ENCODE assay signal across 34 cellular contexts in the genomic region with DNA sequence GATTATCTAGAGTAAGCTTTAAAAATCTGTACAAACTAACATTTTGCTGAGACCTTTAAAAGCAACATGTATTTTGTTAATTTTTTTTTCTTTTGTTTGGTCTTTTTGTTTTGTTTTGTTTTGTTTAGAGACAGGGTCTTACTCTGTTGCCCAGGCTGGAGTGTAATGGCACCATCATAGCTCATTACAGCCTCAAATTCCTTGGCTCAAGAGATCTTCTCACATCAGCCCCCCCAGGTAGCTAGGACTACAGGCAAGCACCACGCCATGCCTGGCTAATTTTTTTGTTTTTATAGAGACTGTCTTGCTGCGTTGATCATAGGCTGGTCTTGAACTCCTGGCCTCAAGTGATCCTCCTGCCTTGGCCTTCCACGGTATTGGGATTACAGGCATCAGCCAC. TPM values are rescaled to one million over a fixed set of nuclear protein-coding genes. Genes with fewer than 3 reads are reported as not detected.
DNase-seq lines count a peak whose midpoint lies in the region; ATAC-seq and TF ChIP-seq lines count a peak whose summit lies in the region.
"Had no signal": no experiment of that assay in that cellular context is flagged by ENCODE, and none has a peak within 500 bp of the region (broad histone marks: within the 10 kb centered on the region; RNA-seq: fewer than 3 reads in every experiment).

No MANE protein-coding gene starts in this region.

- H3K27ac ChIP-seq in CD4-positive, CD25-positive, alpha-beta regulatory T cell (ENCODE audit: insufficient read depth, low read length, poor library complexity, severe bottlenecking) = no peak overlapping the region
- no peak overlapping the region for H3K27ac ChIP-seq in HEK293 (ENCODE audit: extremely low read depth, low read depth, low read length)
- H3K27ac ChIP-seq: 22Rv1; A549; BLaER1; BLaER1 treated with 17β-estradiol and CSF1 and Interleukin-3, amounts not matched to agents 10 nM and 100 nM; C4-2B had no signal

- H3K36me3 Mint-ChIP-seq in activated naive CD4-positive, alpha-beta T cell treated with anti-CD3 and anti-CD28 coated beads, Interleukin-2, amount 10 ng/mL, durations not matched to agents 7 days and 5 days = peaks cover 55% of the 10 kb centered on the region
- peaks cover 14% of the 10 kb centered on the region for H3K36me3 Mint-ChIP-seq in CD4-positive, CD25-positive, alpha-beta regulatory T cell
- peaks cover 69% of the 10 kb centered on the region for H3K36me3 Mint-ChIP-seq in nephron progenitor cell (ENCODE audit: low read depth)
- H3K36me3 Mint-ChIP-seq: CD8-positive, alpha-beta T cell had no signal

- H3K27me3 ChIP-seq in CD4-positive, CD25-positive, alpha-beta regulatory T cell (ENCODE audit: control insufficient read depth, insufficient read depth, low read length) = no peaks in the 10 kb centered on the region
- H3K27me3 ChIP-seq: BE2C; BLaER1; BLaER1 treated with 17β-estradiol and CSF1 and Interleukin-3, amounts not matched to agents 10 nM and 100 nM had no signal

- CTCF ChIA-PET in activated naive CD4-positive, alpha-beta T cell treated with anti-CD3 and anti-CD28 coated beads, Interleukin-2, amount 10 ng/mL, durations not matched to agents 7 days and 5 days (lab: Charles Lee) = no interaction called here
- CTCF ChIA-PET in HEK293 (lab: Yijun Ruan, JAX) = interaction anchor here (0.6 to 1.2 kb wide), 2 partner anchors 10 to 28 kb away, joined by 3 read pairs; no protein-coding TSS in a partner anchor

- H3K9me3 ChIP-seq in CD4-positive, CD25-positive, alpha-beta regulatory T cell (ENCODE audit: control insufficient read depth in 2 of 2, low read length in 2 of 2) = no peaks in the 10 kb centered on the region
- H3K9me3 ChIP-seq in HEK293 (ENCODE audit: control insufficient read depth, insufficient read depth, low read depth, low read length) = no peaks in the 10 kb centered on the region
- H3K9me3 ChIP-seq: A549, BE2C, BLaER1, Caco-2 had no signal

- ATAC-seq in CD4-positive, CD25-positive, alpha-beta regulatory T cell (ENCODE audit: low read depth in 2 of 2) = no peak
- ATAC-seq in HG03139 (IDR thresholded peaks at IDR 0.05; ENCODE audit: unreplicated experiment) = no peak
- ATAC-seq: A549; CD8-positive, alpha-beta T cell had no signal

- no peak overlapping the region for H3K4me3 ChIP-seq in CD4-positive, CD25-positive, alpha-beta regulatory T cell (ENCODE audit: low read depth, low read length)
- H3K4me3 ChIP-seq in HEK293 (ENCODE audit: low read depth, low read length) = no peak overlapping the region
- H3K4me3 ChIP-seq: A549; BLaER1; BLaER1 treated with 17β-estradiol and CSF1 and Interleukin-3, amounts not matched to agents 10 nM and 100 nM had no signal

- POLR2A ChIA-PET in HEK293 (lab: Yijun Ruan, JAX) = no interaction called here

- DNase-seq in activated naive CD4-positive, alpha-beta T cell treated with anti-CD3 and anti-CD28 coated beads, Interleukin-2, amount 10 ng/mL, durations not matched to agents 7 days and 5 days = no peak
- no peak for DNase-seq in activated naive CD4-positive, alpha-beta T cell (lab: John Stamatoyannopoulos, UW)
- DNase-seq in CD4-positive, CD25-positive, alpha-beta regulatory T cell = no peak
- no peak for DNase-seq in nephron progenitor cell
- no peak for DNase-seq in NCI-H1436 treated with DMSO at 0.1 percent for 48 hours (lab: John Stamatoyannopoulos, UW)
- no peak for DNase-seq in stimulated activated naive CD4-positive, alpha-beta T cell treated with Interleukin-2 at 50 U/mL for 16 hours (lab: John Stamatoyannopoulos, UW)
- DNase-seq: 8988T; ACHN; AML-193; BE2C; C1 segment of cervical spinal cord; Caco-2; Calu3; CD4-positive, alpha-beta memory T cell; CD4-positive, alpha-beta T cell; CD8-positive, alpha-beta memory T cell; CD8-positive, alpha-beta T cell; COR-L47; DMS 273 treated with DMSO at 0.1 percent for 48 hours; DMS153; DMS53; DMS79; DMS79 treated with DMSO at 0.1 percent for 48 hours; DND-41; EL had no signal

- H3K27ac Mint-ChIP-seq in activated naive CD4-positive, alpha-beta T cell treated with anti-CD3 and anti-CD28 coated beads, Interleukin-2, amount 10 ng/mL, durations not matched to agents 7 days and 5 days = peak overlapping the region; percentile 50
- peak overlapping the region in 2 of 3 donors; percentile 34 to 76 for H3K27ac Mint-ChIP-seq in CD4-positive, CD25-positive, alpha-beta regulatory T cell
- peak overlapping the region; percentile 58 for H3K27ac Mint-ChIP-seq in nephron progenitor cell
- H3K27ac Mint-ChIP-seq: B cell; CD4-positive, alpha-beta T cell; CD8-positive, alpha-beta memory T cell; CD8-positive, alpha-beta T cell had no signal

- H3K4me1 ChIP-seq in CD4-positive, CD25-positive, alpha-beta regulatory T cell (ENCODE audit: control insufficient read depth, insufficient read depth, low read length, poor library complexity, severe bottlenecking) = peaks cover 9% of the 10 kb centered on the region
- no peaks in the 10 kb centered on the region for H3K4me1 ChIP-seq in HEK293 (ENCODE audit: control insufficient read depth, insufficient read depth, low read length)
- H3K4me1 ChIP-seq: A549, BE2C, BLaER1, Caco-2 had no signal

- no peaks in the 10 kb centered on the region for H3K27me3 Mint-ChIP-seq in activated naive CD4-positive, alpha-beta T cell treated with anti-CD3 and anti-CD28 coated beads, Interleukin-2, amount 10 ng/mL, durations not matched to agents 7 days and 5 days
- H3K27me3 Mint-ChIP-seq in CD4-positive, CD25-positive, alpha-beta regulatory T cell = no peaks in the 10 kb centered on the region
- no peaks in the 10 kb centered on the region for H3K27me3 Mint-ChIP-seq in nephron progenitor cell (ENCODE audit: low read depth, poor library complexity)
- H3K27me3 Mint-ChIP-seq: B cell; CD4-positive, alpha-beta memory T cell; CD4-positive, alpha-beta T cell; CD8-positive, alpha-beta memory T cell had no signal

- TF ChIP-seq CTCF in HEK293 (tag by site-specific recombination; IDR thresholded peaks at IDR 0.05) = no peak
- TF ChIP-seq CTCF in nephron progenitor cell (IDR thresholded peaks at IDR 0.05) = no peak

- no peaks in the 10 kb centered on the region for H3K9me3 Mint-ChIP-seq in activated naive CD4-positive, alpha-beta T cell treated with anti-CD3 and anti-CD28 coated beads, Interleukin-2, amount 10 ng/mL, durations not matched to agents 7 days and 5 days
- H3K9me3 Mint-ChIP-seq in CD4-positive, CD25-positive, alpha-beta regulatory T cell = peaks cover 0 to 3% (median 1%) of the 10 kb centered on the region in 7 donors
- no peaks in the 10 kb centered on the region for H3K9me3 Mint-ChIP-seq in nephron progenitor cell
- H3K9me3 Mint-ChIP-seq: CD4-positive, alpha-beta T cell; CD8-positive, alpha-beta memory T cell had no signal

- no peaks in the 10 kb centered on the region for H3K36me3 ChIP-seq in CD4-positive, CD25-positive, alpha-beta regulatory T cell (ENCODE audit: control insufficient read depth, insufficient read depth, low read length)
- H3K36me3 ChIP-seq in HEK293 (ENCODE audit: control insufficient read depth in 2 of 2, insufficient read depth in 1 of 2, low read length in 2 of 2) = peaks cover 21 to 78% of the 10 kb centered on the region in 2 experiments

- peaks cover 18% of the 10 kb centered on the region for H3K4me1 Mint-ChIP-seq in activated naive CD4-positive, alpha-beta T cell treated with anti-CD3 and anti-CD28 coated beads, Interleukin-2, amount 10 ng/mL, durations not matched to agents 7 days and 5 days
- peaks cover 9 to 26% (median 25%) of the 10 kb centered on the region in 4 donors for H3K4me1 Mint-ChIP-seq in CD4-positive, CD25-positive, alpha-beta regulatory T cell
- no peaks in the 10 kb centered on the region for H3K4me1 Mint-ChIP-seq in nephron progenitor cell

- H3K4me3 Mint-ChIP-seq in activated naive CD4-positive, alpha-beta T cell treated with anti-CD3 and anti-CD28 coated beads, Interleukin-2, amount 10 ng/mL, durations not matched to agents 7 days and 5 days = no peak overlapping the region
- no peak overlapping the region for H3K4me3 Mint-ChIP-seq in CD4-positive, CD25-positive, alpha-beta regulatory T cell
- no peak overlapping the region for H3K4me3 Mint-ChIP-seq in nephron progenitor cell
- H3K4me3 Mint-ChIP-seq: B cell; CD14-positive monocyte; CD4-positive, alpha-beta memory T cell; CD4-positive, alpha-beta T cell; CD8-positive, alpha-beta memory T cell; CD8-positive, alpha-beta T cell had no signal

TF ChIP-seq in HEK293, 187 proteins besides CTCF, POLR2A, EP300 and RAD21:
- TF ChIP-seq ZNF112 (tag by site-specific recombination; IDR thresholded peaks at IDR 0.05) (no peak), ZBTB48 (tag by site-specific recombination; IDR thresholded peaks at IDR 0.05) (no peak), ZIC2 (tag by site-specific recombination; IDR thresholded peaks at IDR 0.05) (no peak), MYNN (tag by site-specific recombination; IDR thresholded peaks at IDR 0.05; ENCODE audit: borderline replicate concordance) (no peak), ZNF423 (tag by site-specific recombination; IDR thresholded peaks at IDR 0.05) (no peak), ZSCAN23 (tag by site-specific recombination; IDR thresholded peaks at IDR 0.05) (no peak), ZNF121 (tag by site-specific recombination; IDR thresholded peaks at IDR 0.05) (peak; percentile 87), ZNF623 (tag by site-specific recombination; IDR thresholded peaks at IDR 0.05) (no peak), ZNF549 (tag by site-specific recombination; IDR thresholded peaks at IDR 0.05) (no peak), GLIS1 (tag by site-specific recombination; IDR thresholded peaks at IDR 0.05) (peak; percentile 77)
TF ChIP-seq in HEK293: peak in this region for 2.

RNA-seq across cellular contexts. Expression of gene RBBP8, which starts 23.1 kb away (rescaled TPM):
- 8.6 TPM for total RNA-seq in CD4-positive, CD25-positive, alpha-beta regulatory T cell
- 1 to 10 TPM; 3.1 to 8.6 (median 4.5) TPM for polyA plus RNA-seq in CD4-positive, CD25-positive, alpha-beta regulatory T cell
